In the genomic region with DNA sequence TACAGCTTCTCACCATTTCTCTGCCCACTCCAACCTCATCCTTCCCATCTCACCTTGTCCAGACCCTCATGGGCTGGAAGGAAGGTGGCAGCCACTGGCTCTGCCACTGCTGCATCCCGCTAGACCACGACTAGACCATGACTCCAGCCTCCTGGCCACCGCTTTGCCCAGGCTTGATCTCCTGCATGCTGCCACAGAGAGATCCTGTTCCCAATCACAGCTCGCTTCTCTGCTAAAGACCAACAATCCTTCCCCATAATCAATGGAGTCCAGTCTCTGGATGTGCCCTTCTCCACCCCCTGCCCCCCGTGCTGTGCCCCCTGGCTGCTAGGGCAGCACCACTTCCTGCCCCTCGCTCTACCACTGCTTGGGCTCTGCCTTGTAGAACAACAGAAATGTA, we compare ENCODE assay signal across 14 cellular contexts.
DNase-seq lines count a peak whose midpoint lies in the region; ATAC-seq and TF ChIP-seq lines count a peak whose summit lies in the region.
"Had no signal": no experiment of that assay in that cellular context is flagged by ENCODE, and none has a peak within 500 bp of the region (broad histone marks: within the 10 kb centered on the region; RNA-seq: fewer than 3 reads in every experiment).

No MANE protein-coding gene starts in this region.

- H3K36me3 Mint-ChIP-seq in activated naive CD8-positive, alpha-beta T cell treated with anti-CD3 and anti-CD28 coated beads, Interleukin-2, amount 10 ng/mL, durations not matched to agents 7 days and 5 days: no peaks in the 10 kb centered on the region
- H3K36me3 Mint-ChIP-seq in activated naive CD8-positive, alpha-beta T cell treated with anti-CD3 and anti-CD28 coated beads, Interleukin-2, amount 50 U/mL, for 24 hours (ENCODE audit: low read depth): no peaks in the 10 kb centered on the region
- no peaks in the 10 kb centered on the region for H3K36me3 Mint-ChIP-seq in brain
- H3K36me3 Mint-ChIP-seq in neural crest cell (ENCODE audit: low read depth): no peaks in the 10 kb centered on the region

- POLR2A ChIA-PET in activated naive CD8-positive, alpha-beta T cell treated with anti-CD3 and anti-CD28 coated beads, Interleukin-2, amount 10 ng/mL, durations not matched to agents 7 days and 5 days (lab: Charles Lee): interaction anchor here (1.2 to 2.2 kb wide), 2 partner anchors 9 to 26 kb away, joined by 3 to 9 read pairs; no protein-coding TSS in a partner anchor

- TF ChIP-seq CTCF in brain (conservative IDR thresholded peaks at IDR 0.05) (no peak), neural crest cell (conservative IDR thresholded peaks at IDR 0.05) (no peak), GM10266 (IDR thresholded peaks at IDR 0.05; ENCODE audit: control insufficient read depth, insufficient read depth, low read depth, missing control alignments) (no peak)

- H3K9me3 Mint-ChIP-seq in activated naive CD8-positive, alpha-beta T cell treated with anti-CD3 and anti-CD28 coated beads, Interleukin-2, amount 10 ng/mL, durations not matched to agents 7 days and 5 days: no peaks in the 10 kb centered on the region
- no peaks in the 10 kb centered on the region for H3K9me3 Mint-ChIP-seq in activated naive CD8-positive, alpha-beta T cell treated with anti-CD3 and anti-CD28 coated beads, Interleukin-2, amount 50 U/mL, for 24 hours
- H3K9me3 Mint-ChIP-seq in brain: peaks cover 0 to 9% (median 0%) of the 10 kb centered on the region in 5 experiments
- no peaks in the 10 kb centered on the region for H3K9me3 Mint-ChIP-seq in neural crest cell
- H3K9me3 Mint-ChIP-seq: CD4-positive, alpha-beta T cell; HFFc6 had no signal

- no peak overlapping the region for H3K4me3 Mint-ChIP-seq in activated naive CD8-positive, alpha-beta T cell treated with anti-CD3 and anti-CD28 coated beads, Interleukin-2, amount 10 ng/mL, durations not matched to agents 7 days and 5 days
- H3K4me3 Mint-ChIP-seq in activated naive CD8-positive, alpha-beta T cell treated with anti-CD3 and anti-CD28 coated beads, Interleukin-2, amount 50 U/mL, for 24 hours: no peak overlapping the region
- no peak overlapping the region for H3K4me3 Mint-ChIP-seq in brain
- H3K4me3 Mint-ChIP-seq in neural crest cell: no peak overlapping the region
- H3K4me3 Mint-ChIP-seq: CD4-positive, alpha-beta T cell; HFFc6 had no signal

- no peak for DNase-seq in activated naive CD8-positive, alpha-beta T cell treated with anti-CD3 and anti-CD28 coated beads, Interleukin-2, amount 10 ng/mL, durations not matched to agents 7 days and 5 days
- DNase-seq in activated naive CD8-positive, alpha-beta T cell treated with anti-CD3 and anti-CD28 coated beads, Interleukin-2, amount 50 U/mL, for 24 hours: no peak
- DNase-seq in neural crest cell (ENCODE audit: low read depth, low spot score) (no peak), activated gamma-delta T cell (lab: John Stamatoyannopoulos, UW) (no peak), NCI-H1092 (lab: John Stamatoyannopoulos, UW) (no peak), GM10266 (ENCODE audit: extremely low spot score) (no peak)
- DNase-seq: ACHN; Calu3; CD4-positive, alpha-beta T cell; DMS 273 treated with DMSO at 0.1 percent for 48 hours; GOT3; HCEC 1CT; HFFc6 had no signal

- no peak for ATAC-seq in activated naive CD8-positive, alpha-beta T cell treated with anti-CD3 and anti-CD28 coated beads, Interleukin-2, amount 10 ng/mL, durations not matched to agents 7 days and 5 days (ENCODE audit: low read depth)
- ATAC-seq in activated naive CD8-positive, alpha-beta T cell treated with anti-CD3 and anti-CD28 coated beads, Interleukin-2, amount 50 U/mL, for 24 hours: no peak

- peaks cover 4% of the 10 kb centered on the region for H3K4me1 Mint-ChIP-seq in activated naive CD8-positive, alpha-beta T cell treated with anti-CD3 and anti-CD28 coated beads, Interleukin-2, amount 10 ng/mL, durations not matched to agents 7 days and 5 days
- H3K4me1 Mint-ChIP-seq in activated naive CD8-positive, alpha-beta T cell treated with anti-CD3 and anti-CD28 coated beads, Interleukin-2, amount 50 U/mL, for 24 hours: no peaks in the 10 kb centered on the region
- H3K4me1 Mint-ChIP-seq in brain (peaks cover 75% of the 10 kb centered on the region), neural crest cell (peaks cover 55% of the 10 kb centered on the region)

- H3K27ac Mint-ChIP-seq in activated naive CD8-positive, alpha-beta T cell treated with anti-CD3 and anti-CD28 coated beads, Interleukin-2, amount 10 ng/mL, durations not matched to agents 7 days and 5 days: peak overlapping the region; percentile 31
- H3K27ac Mint-ChIP-seq in activated naive CD8-positive, alpha-beta T cell treated with anti-CD3 and anti-CD28 coated beads, Interleukin-2, amount 50 U/mL, for 24 hours: no peak overlapping the region
- H3K27ac Mint-ChIP-seq in brain (peak overlapping the region in 4 of 5 experiments; percentile 24 to 54 (median 40)), neural crest cell (ENCODE audit: unreplicated experiment) (peak overlapping the region; percentile 37)
- H3K27ac Mint-ChIP-seq: CD4-positive, alpha-beta T cell; HFFc6 had no signal

- no peaks in the 10 kb centered on the region for H3K27me3 Mint-ChIP-seq in activated naive CD8-positive, alpha-beta T cell treated with anti-CD3 and anti-CD28 coated beads, Interleukin-2, amount 10 ng/mL, durations not matched to agents 7 days and 5 days
- H3K27me3 Mint-ChIP-seq in activated naive CD8-positive, alpha-beta T cell treated with anti-CD3 and anti-CD28 coated beads, Interleukin-2, amount 50 U/mL, for 24 hours: no peaks in the 10 kb centered on the region
- H3K27me3 Mint-ChIP-seq in brain (peaks cover 4% of the 10 kb centered on the region), neural crest cell (ENCODE audit: low read depth) (no peaks in the 10 kb centered on the region)
- H3K27me3 Mint-ChIP-seq: CD4-positive, alpha-beta T cell had no signal
